22 cellular contexts compared by ENCODE assay signal in the genomic region with DNA sequence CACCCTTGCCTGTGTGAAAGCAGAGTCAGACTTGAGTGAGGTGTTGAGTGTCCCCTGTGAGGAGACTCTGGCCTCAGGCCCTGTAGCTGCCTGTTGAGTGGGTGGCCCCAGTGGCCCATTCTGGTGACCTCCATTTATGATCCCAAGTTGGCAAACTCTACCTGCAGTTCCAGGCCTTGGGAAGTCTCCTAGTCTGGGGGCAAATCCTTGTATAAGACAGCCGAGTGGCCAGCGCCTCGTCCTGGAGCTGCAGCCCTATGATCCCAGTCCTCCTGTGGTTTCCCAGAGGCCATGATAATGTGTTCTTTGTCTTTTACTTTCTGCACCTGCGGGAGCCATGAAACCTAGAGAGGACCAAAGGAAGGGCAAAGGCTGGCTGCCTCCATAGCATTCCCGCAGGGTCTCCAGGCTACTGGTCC. TPM values are rescaled to one million over a fixed set of nuclear protein-coding genes. Genes with fewer than 3 reads are reported as not detected.
DNase-seq lines count a peak whose midpoint lies in the region; ATAC-seq and TF ChIP-seq lines count a peak whose summit lies in the region.
"Had no signal": no experiment of that assay in that cellular context is flagged by ENCODE, and none has a peak within 500 bp of the region (broad histone marks: within the 10 kb centered on the region; RNA-seq: fewer than 3 reads in every experiment).

No MANE protein-coding gene starts in this region.

- 83 to 96% (median 86%) methylated on average over 5 of the region's 5 CpGs for WGBS in spleen, 5 donors

- peak overlapping the region; percentile 68 for H3K27ac Mint-ChIP-seq in CD4-positive, alpha-beta T cell

- DNase-seq in CD4-positive, alpha-beta T cell = no peak
- peak; percentile 47 for DNase-seq in mesenteric fat pad (ENCODE audit: low spot score)
- DNase-seq in spleen = peak; percentile 54
- no peak for DNase-seq in mucosa of gallbladder (ENCODE audit: low spot score)
- DNase-seq: COR-L47, DMS 273 treated with DMSO at 0.1 percent for 48 hours, GDM1, GM23248, HCEC 1CT, NCI-H1105 treated with DMSO at 0.1 percent for 48 hours, NCI-H1694 treated with DMSO at 0.1 percent for 48 hours, NCI-H2107, NCI-H510A treated with DMSO at 0.1 percent for 48 hours, NCI-H82, OCI-M1, SHP77 had no signal

- H3K27ac ChIP-seq in BLaER1 = no peak overlapping the region
- no peak overlapping the region for H3K27ac ChIP-seq in CD4-positive, alpha-beta T cell (ENCODE audit: low read depth, low read length)
- no peak overlapping the region for H3K27ac ChIP-seq in spleen
- H3K27ac ChIP-seq: GM23248, SK-N-MC had no signal

- H3K4me3 ChIP-seq in BLaER1 (no peak overlapping the region), spleen (no peak overlapping the region)
- H3K4me3 ChIP-seq: GM12878, GM23248, SK-N-MC had no signal

- TF ChIP-seq CTCF in CD4-positive, alpha-beta T cell (IDR thresholded peaks at IDR 0.05) = no peak
- TF ChIP-seq CTCF in spleen (IDR thresholded peaks at IDR 0.05 in 8 of 11, conservative IDR thresholded peaks at IDR 0.05 in 3 of 11) = no peak

- no peaks in the 10 kb centered on the region for H3K9me3 ChIP-seq in BLaER1
- no peaks in the 10 kb centered on the region for H3K9me3 ChIP-seq in CD4-positive, alpha-beta T cell (ENCODE audit: control insufficient read depth, low read length)
- H3K9me3 ChIP-seq in spleen = no peaks in the 10 kb centered on the region

- CTCF ChIA-PET in CD4-positive, alpha-beta T cell (lab: Charles Lee) = interaction anchor here (1.4 kb wide), 1 partner anchor 190 kb away, joined by 9 read pairs; no protein-coding TSS in a partner anchor

- H3K27me3 ChIP-seq in BLaER1 (no peaks in the 10 kb centered on the region), spleen (replicated peaks in 1 of 7) (no peaks in the 10 kb centered on the region)
- H3K27me3 ChIP-seq in CD4-positive, alpha-beta T cell (ENCODE audit: control insufficient read depth, insufficient read depth, low read length) = no peaks in the 10 kb centered on the region

- H4K20me1 ChIP-seq in BLaER1 = no peaks in the 10 kb centered on the region

- H3K9ac ChIP-seq in BLaER1 = no peak overlapping the region
- H3K9ac ChIP-seq: GM23248 had no signal

- peaks cover 35% of the 10 kb centered on the region for H3K36me3 Mint-ChIP-seq in CD4-positive, alpha-beta T cell (ENCODE audit: low read depth)

- H3K27me3 Mint-ChIP-seq in CD4-positive, alpha-beta T cell = no peaks in the 10 kb centered on the region

- H3K4me3 Mint-ChIP-seq in CD4-positive, alpha-beta T cell = no peak overlapping the region

- ATAC-seq in CD4-positive, alpha-beta T cell (ENCODE audit: poor library complexity) = no peak
- no peak for ATAC-seq in HG02642 (IDR thresholded peaks at IDR 0.05; ENCODE audit: poor library complexity, unreplicated experiment)
- ATAC-seq in GM21786 (IDR thresholded peaks at IDR 0.05; ENCODE audit: unreplicated experiment) = no peak
- ATAC-seq: GM12878 had no signal

- no peak for TF ChIP-seq POLR2A in spleen (IDR thresholded peaks at IDR 0.05)

- H3K4me1 ChIP-seq in BLaER1 = peaks cover 43% of the 10 kb centered on the region
- H3K4me1 ChIP-seq in spleen = peaks cover 0 to 15% (median 6%) of the 10 kb centered on the region in 6 donors

- peaks cover 31% of the 10 kb centered on the region for H3K4me1 Mint-ChIP-seq in CD4-positive, alpha-beta T cell (ENCODE audit: low read depth)

- H3K36me3 ChIP-seq in BLaER1 (peaks cover 47% of the 10 kb centered on the region), spleen (peaks cover 0 to 28% (median 0%) of the 10 kb centered on the region in 6 donors)

- POLR2A ChIA-PET in CD4-positive, alpha-beta T cell (lab: Charles Lee) = interaction anchor here (1.3 kb wide), 1 partner anchor 22 kb away, joined by 5 read pairs; no protein-coding TSS in a partner anchor

- H3K4me2 ChIP-seq in BLaER1 = peak overlapping the region; percentile 54

- H3K9me3 Mint-ChIP-seq in CD4-positive, alpha-beta T cell = no peaks in the 10 kb centered on the region
- H3K9me3 Mint-ChIP-seq: CD14-positive monocyte had no signal

- intact Hi-C loops in CD4-positive, alpha-beta T cell (cut with DNase I, micrococcal nuclease) = no loop called here
- intact Hi-C loops in spleen (cut with DNase I; ENCODE audit: low total_unique reads) = no loop called here

RNA-seq across cellular contexts. Expression of a gene that starts 58.7 kb away (rescaled TPM):
- 10 to 100 TPM; 25.0 to 28.3 TPM for total RNA-seq in CD4-positive, alpha-beta T cell
- total RNA-seq in mesenteric fat pad (25.1 TPM), spleen (10 to 100 TPM; 15.7 to 46.7 (median 30.9) TPM), mucosa of gallbladder (61.4 TPM)
- 10 to 100 TPM; 24.3 to 31.6 (median 27.9) TPM for polyA plus RNA-seq in spleen

Comparison
In these comparisons a context has a peak if more than half of its experiments do, and no peak if none do; other contexts are left out.
1. DNase-seq: peak in mesenteric fat pad (single experiment) and spleen (single experiment); none in CD4-positive, alpha-beta T cell (0 of 10) and mucosa of gallbladder (single experiment).